ENCODE assay signal across 18 cellular contexts in the genomic region with DNA sequence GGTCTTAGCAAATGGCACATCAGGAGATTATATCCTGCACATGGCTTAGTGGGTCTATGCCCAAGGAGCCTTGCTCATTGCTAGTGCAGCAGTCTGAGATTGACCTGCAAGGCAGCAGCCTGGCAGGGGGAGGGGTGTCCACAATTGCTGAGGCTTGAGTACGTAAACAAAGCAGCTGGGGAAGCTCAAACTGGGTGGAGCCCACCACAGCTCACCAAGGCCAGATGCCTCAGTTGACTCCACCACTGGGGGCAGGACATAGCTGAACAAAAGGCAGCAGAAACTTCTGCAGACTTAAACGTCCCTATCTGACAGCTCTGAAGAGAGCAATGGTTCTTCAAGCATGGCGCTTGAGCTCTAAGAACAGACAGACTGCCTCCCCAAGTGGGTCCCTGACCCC. TPM values are rescaled to one million over a fixed set of nuclear protein-coding genes. Genes with fewer than 3 reads are reported as not detected.
"Had no signal": no experiment of that assay in that cellular context is flagged by ENCODE, and none has a peak within 500 bp of the region (broad histone marks: within the 10 kb centered on the region; RNA-seq: fewer than 3 reads in every experiment).

No MANE protein-coding gene starts in this region.

RNA-seq across cellular contexts. Expression of a gene that starts 13.6 kb away (rescaled TPM):
- total RNA-seq: naive thymus-derived CD8-positive, alpha-beta T cell; natural killer cell treated with Interleukin-12 subunit alpha and Interleukin-12 subunit beta and Interleukin-15 and Interleukin-18, amount 100 ng/mL, for 72 hours; neural crest cell; omental fat pad; osteocyte; pancreas; posterior vena cava; prostate gland; pulmonary artery endothelial cell; right atrium auricular region; sciatic nerve; skeletal muscle tissue; suprapubic skin; transverse colon; upper lobe of right lung; urinary bladder; uterus had no signal
- polyA plus RNA-seq: naive thymus-derived CD8-positive, alpha-beta T cell; pancreas; small intestine; urinary bladder had no signal

RNA-seq across cellular contexts. Expression of a gene that starts 53.9 kb away (rescaled TPM):
- total RNA-seq: naive thymus-derived CD8-positive, alpha-beta T cell; natural killer cell treated with Interleukin-12 subunit alpha and Interleukin-12 subunit beta and Interleukin-15 and Interleukin-18, amount 100 ng/mL, for 72 hours; neural crest cell; omental fat pad; osteocyte; pancreas; posterior vena cava; prostate gland; pulmonary artery endothelial cell; right atrium auricular region; sciatic nerve; skeletal muscle tissue; transverse colon; upper lobe of right lung; urinary bladder; uterus had no signal
- polyA plus RNA-seq: naive thymus-derived CD8-positive, alpha-beta T cell; small intestine; urinary bladder had no signal
